Comparison of ENCODE assay signal across 9 cellular contexts in the genomic region with DNA sequence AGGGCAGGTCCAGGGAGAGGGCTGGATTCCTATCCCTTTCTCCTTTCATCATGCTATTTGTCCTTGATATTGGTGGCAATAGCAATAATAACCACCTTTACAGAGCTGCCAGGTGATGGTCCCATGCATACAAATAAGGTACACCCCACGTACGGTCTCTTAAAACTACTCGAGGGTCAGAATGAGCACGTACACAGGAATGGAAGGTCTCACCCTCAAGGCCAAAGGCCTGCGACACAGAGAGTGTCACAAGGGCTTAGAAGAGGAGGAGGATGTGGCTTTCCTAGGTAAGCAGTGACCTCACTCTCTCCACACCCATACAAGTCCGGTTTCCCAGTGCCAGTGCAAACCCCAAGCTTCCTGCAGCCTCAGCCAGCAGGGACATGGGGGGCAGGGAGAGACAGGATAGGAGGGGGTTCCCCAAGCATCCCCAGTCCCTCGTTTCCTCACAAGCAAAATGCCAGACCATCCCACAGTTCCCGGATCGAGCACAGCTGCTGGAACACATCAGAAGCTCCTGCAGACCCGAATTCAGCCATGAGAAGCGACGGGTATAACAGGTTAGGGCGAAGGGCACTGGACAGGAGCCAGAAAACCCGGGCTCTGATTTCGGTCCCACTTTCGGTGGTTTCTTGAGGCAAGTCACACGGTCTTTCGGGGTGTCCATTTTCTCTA. TPM values are rescaled to one million over a fixed set of nuclear protein-coding genes. Genes with fewer than 3 reads are reported as not detected.
DNase-seq lines count a peak whose midpoint lies in the region; ATAC-seq and TF ChIP-seq lines count a peak whose summit lies in the region.
"Had no signal": no experiment of that assay in that cellular context is flagged by ENCODE, and none has a peak within 500 bp of the region (broad histone marks: within the 10 kb centered on the region; RNA-seq: fewer than 3 reads in every experiment).

No MANE protein-coding gene starts in this region.

- ATAC-seq in left lung (peak; percentile 88), upper lobe of right lung (peak; percentile 54)

- no peak for TF ChIP-seq CTCF in cardiac muscle cell (IDR thresholded peaks at IDR 0.05; ENCODE audit: low read depth, low read length)
- no peak for TF ChIP-seq CTCF in left ventricle myocardium inferior (IDR thresholded peaks at IDR 0.05; ENCODE audit: borderline replicate concordance)
- no peak for TF ChIP-seq CTCF in left lung (IDR thresholded peaks at IDR 0.05)
- no peak for TF ChIP-seq CTCF in upper lobe of right lung (IDR thresholded peaks at IDR 0.05)

- H3K4me3 ChIP-seq in cardiac muscle cell (no peak overlapping the region), left ventricle myocardium inferior (no peak overlapping the region), left lung (no peak overlapping the region), upper lobe of right lung (no peak overlapping the region)
- H3K4me3 ChIP-seq: BLaER1 treated with 17β-estradiol and CSF1 and Interleukin-3, amounts not matched to agents 10 nM and 100 nM had no signal

- H3K27ac ChIP-seq in cardiac muscle cell: peak overlapping the region; percentile 76
- H3K27ac ChIP-seq in left ventricle myocardium inferior (replicated peaks): no peak overlapping the region
- H3K27ac ChIP-seq in left lung: no peak overlapping the region
- H3K27ac ChIP-seq in upper lobe of right lung: no peak overlapping the region
- H3K27ac ChIP-seq: BLaER1 treated with 17β-estradiol and CSF1 and Interleukin-3, amounts not matched to agents 10 nM and 100 nM had no signal

- no peaks in the 10 kb centered on the region for H3K9me3 ChIP-seq in cardiac muscle cell (ENCODE audit: low read depth)
- no peaks in the 10 kb centered on the region for H3K9me3 ChIP-seq in left ventricle myocardium inferior (replicated peaks)
- no peaks in the 10 kb centered on the region for H3K9me3 ChIP-seq in left lung
- no peaks in the 10 kb centered on the region for H3K9me3 ChIP-seq in upper lobe of right lung
- H3K9me3 ChIP-seq: BLaER1 treated with 17β-estradiol and CSF1 and Interleukin-3, amounts not matched to agents 10 nM and 100 nM had no signal

- no peak for DNase-seq in cardiac muscle cell (ENCODE audit: low read depth in 1 of 2, low spot score in 1 of 2)
- no peak for DNase-seq in left ventricle myocardium inferior
- DNase-seq in activated T-cell treated with anti-CD3 and anti-CD28 coated beads, Interleukin-2, amount 50 U/mL, for 1 hour: peak; percentile 31
- no peak for DNase-seq in left lung
- no peak for DNase-seq in upper lobe of right lung
- no peak for DNase-seq in HUDEP-2 (lab: John Stamatoyannopoulos, UW; ENCODE audit: unreplicated experiment in 76 of 76)
- no peak for DNase-seq in activated effector memory CD4-positive, alpha-beta T cell treated with anti-CD3 and anti-CD28 coated beads, Interleukin-2, amount 50 U/mL, for 16 hours
- no peak for DNase-seq in activated gamma-delta T cell treated with Interleukin-2 at 50 U/mL for 16 hours

- H3K27me3 ChIP-seq in cardiac muscle cell: no peaks in the 10 kb centered on the region
- H3K27me3 ChIP-seq in left ventricle myocardium inferior (ENCODE audit: low read depth): peaks cover 34% of the 10 kb centered on the region
- no peaks in the 10 kb centered on the region for H3K27me3 ChIP-seq in left lung
- no peaks in the 10 kb centered on the region for H3K27me3 ChIP-seq in upper lobe of right lung
- H3K27me3 ChIP-seq: BLaER1 treated with 17β-estradiol and CSF1 and Interleukin-3, amounts not matched to agents 10 nM and 100 nM had no signal

- peaks cover 47% of the 10 kb centered on the region for H3K4me1 ChIP-seq in cardiac muscle cell (ENCODE audit: low read depth)
- no peaks in the 10 kb centered on the region for H3K4me1 ChIP-seq in left ventricle myocardium inferior
- no peaks in the 10 kb centered on the region for H3K4me1 ChIP-seq in left lung
- peaks cover 4% of the 10 kb centered on the region for H3K4me1 ChIP-seq in upper lobe of right lung

- intact Hi-C loops in left ventricle myocardium inferior (cut with micrococcal nuclease) (no loop called here), left lung (cut with DNase I) (no loop called here), upper lobe of right lung (cut with DNase I) (no loop called here)

- no peaks in the 10 kb centered on the region for H3K36me3 ChIP-seq in cardiac muscle cell
- H3K36me3 ChIP-seq in left ventricle myocardium inferior: no peaks in the 10 kb centered on the region
- H3K36me3 ChIP-seq in left lung: no peaks in the 10 kb centered on the region
- no peaks in the 10 kb centered on the region for H3K36me3 ChIP-seq in upper lobe of right lung
- H3K36me3 ChIP-seq: BLaER1 treated with 17β-estradiol and CSF1 and Interleukin-3, amounts not matched to agents 10 nM and 100 nM had no signal

RNA-seq across cellular contexts. Expression of a gene that starts 49.2 kb away (rescaled TPM):
- total RNA-seq in cardiac muscle cell (0.39 and 1.2 TPM in 2 replicates), left ventricle myocardium inferior (2.4 TPM), left lung (1 to 10 TPM; 3.6 to 6.8 TPM), upper lobe of right lung (4.2 TPM)
- 0.25 and 1.1 TPM in 2 replicates for polyA plus RNA-seq in cardiac muscle cell
